ENCODE assay signal across 8 cellular contexts in the genomic region with DNA sequence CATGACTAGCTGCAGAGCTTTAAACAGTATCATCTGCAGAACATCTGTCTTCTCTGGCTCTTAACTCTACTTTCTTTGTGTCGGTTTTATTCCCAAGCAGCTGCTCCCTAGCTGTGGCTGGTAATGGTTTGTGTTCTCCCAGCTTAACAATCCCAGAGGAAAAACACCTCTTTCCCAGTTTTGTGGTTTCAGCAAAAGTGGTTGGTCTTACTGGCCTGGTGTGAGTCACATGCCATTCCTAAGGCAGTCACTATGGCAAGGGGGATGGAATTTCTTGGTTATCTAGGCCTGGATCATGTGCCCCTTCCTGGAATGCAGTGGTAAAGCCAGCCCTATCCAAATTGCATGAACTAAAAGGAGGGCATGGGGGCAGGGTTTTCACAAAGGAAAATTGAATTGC. TPM values are rescaled to one million over a fixed set of nuclear protein-coding genes. Genes with fewer than 3 reads are reported as not detected.
A peak's percentile ranks its signal among the peaks of the same experiment; 100 is the strongest.
DNase-seq lines count a peak whose midpoint lies in the region; ATAC-seq and TF ChIP-seq lines count a peak whose summit lies in the region.

No MANE protein-coding gene starts in this region.

- TF ChIP-seq CTCF in HCT116 (IDR thresholded peaks at IDR 0.05 in 2 of 3, conservative IDR thresholded peaks at IDR 0.05 in 1 of 3; ENCODE audit: borderline replicate concordance in 1 of 3, insufficient read depth in 1 of 3, low read depth in 2 of 3, low read length in 2 of 3) = no peak
- no peak for TF ChIP-seq CTCF in heart right ventricle (IDR thresholded peaks at IDR 0.05)
- TF ChIP-seq CTCF in Peyer's patch (IDR thresholded peaks at IDR 0.05) = no peak

- H3K36me3 ChIP-seq in HCT116 (ENCODE audit: control insufficient read depth in 1 of 2, insufficient read depth in 2 of 2, low read length in 2 of 2) = 0 out of 4 replicates have a peak, but pooled peaks cover 3 to 9% of the 10 kb centered on the region in 2 experiments
- peaks cover 0 to 78% (median 10%) of the 10 kb centered on the region in 9 donors for H3K36me3 ChIP-seq in heart right ventricle
- H3K36me3 ChIP-seq in skeletal muscle satellite cell (ENCODE audit: insufficient read depth, low read length) = peaks cover 16% of the 10 kb centered on the region
- H3K36me3 ChIP-seq in Peyer's patch = peaks cover 0 to 39% (median 0%) of the 10 kb centered on the region in 3 donors

- peak overlapping the region; percentile 55 for H3K4me2 ChIP-seq in HCT116 (ENCODE audit: low read length)
- peak overlapping the region; percentile 67 for H3K4me2 ChIP-seq in skeletal muscle satellite cell (ENCODE audit: low read length)

- peak overlapping the region; percentile 36; the same call in 1 of the 2 replicates for H3K27ac ChIP-seq in HCT116 (ENCODE audit: low read depth, low read length)
- peak overlapping the region in 5 of 10 donors; percentile 32 to 65 (median 47) for H3K27ac ChIP-seq in heart right ventricle
- H3K27ac ChIP-seq in Peyer's patch = no peak overlapping the region

- H2AFZ ChIP-seq in HCT116 (ENCODE audit: low read depth, low read length, poor library complexity, severe bottlenecking) = no peak overlapping the region

- H3K9me3 ChIP-seq in HCT116 (ENCODE audit: control insufficient read depth in 1 of 2, insufficient read depth in 1 of 2, low read depth in 1 of 2, low read length in 2 of 2) (no peaks in the 10 kb centered on the region), heart right ventricle (no peaks in the 10 kb centered on the region), skeletal muscle satellite cell (replicated peaks; ENCODE audit: low read length) (no peaks in the 10 kb centered on the region), Peyer's patch (no peaks in the 10 kb centered on the region)

- H3K79me2 ChIP-seq in HCT116 (ENCODE audit: insufficient read depth, low read length) = no peaks in the 10 kb centered on the region

- H3K4me1 ChIP-seq in HCT116 (ENCODE audit: control insufficient read depth in 1 of 2, insufficient read depth in 2 of 2, low read length in 2 of 2) (peaks cover 16 to 18% of the 10 kb centered on the region in 2 experiments), heart right ventricle (peaks cover 10 to 49% (median 36%) of the 10 kb centered on the region in 9 donors), skeletal muscle satellite cell (ENCODE audit: control insufficient read depth, insufficient read depth, low read length) (peaks cover 43% of the 10 kb centered on the region), Peyer's patch (no peaks in the 10 kb centered on the region)

- TF ChIP-seq POLR2A in HCT116 (IDR thresholded peaks at IDR 0.05; ENCODE audit: borderline replicate concordance, extremely low read depth, insufficient read depth, insufficient read length) (no peak), Peyer's patch (IDR thresholded peaks at IDR 0.05) (no peak)

- H3K9me2 ChIP-seq in HCT116 (ENCODE audit: insufficient read depth) = peaks cover 4% of the 10 kb centered on the region; the same call in 1 of the 2 replicates

- H4K20me1 ChIP-seq in HCT116 (ENCODE audit: insufficient read depth) = no peaks in the 10 kb centered on the region

- intact Hi-C loops in HCT116 (cut with micrococcal nuclease) (no loop called here), heart right ventricle (cut with DNase I) (no loop called here)

- BruUV-seq in HCT116 (replicated peaks; lab: Mats Ljungman, UMichigan) = no TSS peak

- peak; percentile 99 for ATAC-seq in HCT116
- ATAC-seq in heart right ventricle = peak; percentile 68 to 91 (median 72)
- no peak for ATAC-seq in HG03460 (IDR thresholded peaks at IDR 0.05; ENCODE audit: unreplicated experiment)

- H3K27me3 ChIP-seq in HCT116 (ENCODE audit: insufficient read depth, low read length) = no peaks in the 10 kb centered on the region
- H3K27me3 ChIP-seq in heart right ventricle = no peaks in the 10 kb centered on the region
- H3K27me3 ChIP-seq in skeletal muscle satellite cell (ENCODE audit: control insufficient read depth, insufficient read depth, low read length) = no peaks in the 10 kb centered on the region
- no peaks in the 10 kb centered on the region for H3K27me3 ChIP-seq in Peyer's patch

- H3K4me3 ChIP-seq in HCT116 (replicated peaks in 1 of 2; ENCODE audit: low read depth in 1 of 2, low read length in 2 of 2) (peak overlapping the region in 1 of 2 experiments; percentile 9; a peak in 1 of 4 replicates), heart right ventricle (no peak overlapping the region), skeletal muscle satellite cell (ENCODE audit: low read length) (peak overlapping the region; percentile 35), Peyer's patch (no peak overlapping the region)

- peak; percentile 32 for DNase-seq in HCT116 (ENCODE audit: low read depth, low spot score)
- peak; percentile 55 for DNase-seq in amniotic stem cell (lab: John Stamatoyannopoulos, UW)
- DNase-seq in heart right ventricle = peak in 1 of 2 donors; percentile 9
- no peak for DNase-seq in NCI-H1417 treated with DMSO at 0.1 percent for 48 hours (lab: John Stamatoyannopoulos, UW)
- DNase-seq in Peyer's patch = no peak
- DNase-seq in cerebellar nuclear complex (lab: John Stamatoyannopoulos, UW) = no peak

- RAD21 ChIA-PET in HCT116 (lab: Charles Lee; ENCODE audit: low non-redundant PET in 1 of 2, low total read pairs in 2 of 2, uncharacterized antibody in 2 of 2, unreplicated experiment in 2 of 2) = no interaction called here

- 24 to 36% methylated on average over 1 of the region's 1 CpG for WGBS in heart right ventricle, 2 donors

- POLR2A ChIA-PET in HCT116 (lab: Charles Lee) = no interaction called here

- TF ChIP-seq RAD21 in HCT116 (IDR thresholded peaks at IDR 0.05; ENCODE audit: low read depth) = no peak; the same call in 1 of the 2 replicates

- H3K9ac ChIP-seq in HCT116 (ENCODE audit: low read length) (no peak overlapping the region), skeletal muscle satellite cell (ENCODE audit: low read depth, low read length) (no peak overlapping the region)

- CTCF ChIA-PET in HCT116 (lab: Charles Lee) = no interaction called here

TF ChIP-seq in HCT116, 20 proteins besides CTCF, POLR2A, EP300 and RAD21 (continues in another document):
- TF ChIP-seq SIN3A (IDR thresholded peaks at IDR 0.05; ENCODE audit: low read depth) (no peak), EZH2 (IDR thresholded peaks at IDR 0.05) (no peak), ZNF274 (IDR thresholded peaks at IDR 0.05; ENCODE audit: low read depth, low read length) (no peak), ELF1 (IDR thresholded peaks at IDR 0.05; ENCODE audit: borderline replicate concordance, low read depth) (no peak), JUND (IDR thresholded peaks at IDR 0.05) (peak; percentile 19), YY1 (IDR thresholded peaks at IDR 0.05; ENCODE audit: extremely low read depth, insufficient replicate concordance, low read depth, low read length) (no peak), CBX3 (IDR thresholded peaks at IDR 0.05; ENCODE audit: low read depth) (no peak), EZH2phosphoT487 (IDR thresholded peaks at IDR 0.05; ENCODE audit: borderline replicate concordance) (no peak), SP1 (IDR thresholded peaks at IDR 0.05; ENCODE audit: low read depth) (peak; percentile 28; the same call in 1 of the 2 replicates)
- TF ChIP-seq, protein P1, sequence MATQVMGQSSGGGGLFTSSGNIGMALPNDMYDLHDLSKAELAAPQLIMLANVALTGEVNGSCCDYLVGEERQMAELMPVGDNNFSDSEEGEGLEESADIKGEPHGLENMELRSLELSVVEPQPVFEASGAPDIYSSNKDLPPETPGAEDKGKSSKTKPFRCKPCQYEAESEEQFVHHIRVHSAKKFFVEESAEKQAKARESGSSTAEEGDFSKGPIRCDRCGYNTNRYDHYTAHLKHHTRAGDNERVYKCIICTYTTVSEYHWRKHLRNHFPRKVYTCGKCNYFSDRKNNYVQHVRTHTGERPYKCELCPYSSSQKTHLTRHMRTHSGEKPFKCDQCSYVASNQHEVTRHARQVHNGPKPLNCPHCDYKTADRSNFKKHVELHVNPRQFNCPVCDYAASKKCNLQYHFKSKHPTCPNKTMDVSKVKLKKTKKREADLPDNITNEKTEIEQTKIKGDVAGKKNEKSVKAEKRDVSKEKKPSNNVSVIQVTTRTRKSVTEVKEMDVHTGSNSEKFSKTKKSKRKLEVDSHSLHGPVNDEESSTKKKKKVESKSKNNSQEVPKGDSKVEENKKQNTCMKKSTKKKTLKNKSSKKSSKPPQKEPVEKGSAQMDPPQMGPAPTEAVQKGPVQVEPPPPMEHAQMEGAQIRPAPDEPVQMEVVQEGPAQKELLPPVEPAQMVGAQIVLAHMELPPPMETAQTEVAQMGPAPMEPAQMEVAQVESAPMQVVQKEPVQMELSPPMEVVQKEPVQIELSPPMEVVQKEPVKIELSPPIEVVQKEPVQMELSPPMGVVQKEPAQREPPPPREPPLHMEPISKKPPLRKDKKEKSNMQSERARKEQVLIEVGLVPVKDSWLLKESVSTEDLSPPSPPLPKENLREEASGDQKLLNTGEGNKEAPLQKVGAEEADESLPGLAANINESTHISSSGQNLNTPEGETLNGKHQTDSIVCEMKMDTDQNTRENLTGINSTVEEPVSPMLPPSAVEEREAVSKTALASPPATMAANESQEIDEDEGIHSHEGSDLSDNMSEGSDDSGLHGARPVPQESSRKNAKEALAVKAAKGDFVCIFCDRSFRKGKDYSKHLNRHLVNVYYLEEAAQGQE (IDR thresholded peaks at IDR 0.05; ENCODE audit: low read depth) = no peak
- TF ChIP-seq, protein P2, sequence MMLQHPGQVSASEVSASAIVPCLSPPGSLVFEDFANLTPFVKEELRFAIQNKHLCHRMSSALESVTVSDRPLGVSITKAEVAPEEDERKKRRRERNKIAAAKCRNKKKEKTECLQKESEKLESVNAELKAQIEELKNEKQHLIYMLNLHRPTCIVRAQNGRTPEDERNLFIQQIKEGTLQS (IDR thresholded peaks at IDR 0.05) = no peak

RNA-seq across cellular contexts. Expression of a gene that starts 27.4 kb away (rescaled TPM):
- not detected for total RNA-seq in HCT116 (2021; ENCODE audit: unreplicated experiment)
- 0.05 TPM in 1 of 2 replicates, not detected in the other for polyA plus RNA-seq in HCT116 (2012)
- total RNA-seq in heart right ventricle = under 1 TPM in 3 of 10 donors, not detected in 7; 0.36 to 0.77 (median 0.75) TPM
- polyA plus RNA-seq in heart right ventricle = under 1 TPM; 0.07 to 0.22 TPM
- under 0.01 TPM in 1 of 2 replicates, not detected in the other for total RNA-seq in skeletal muscle satellite cell (2012; rRNA removed)
- not detected for total RNA-seq in Peyer's patch

RNA-seq across cellular contexts. Expression of a gene that starts 44.3 kb away (rescaled TPM):
- total RNA-seq in HCT116 (2021; ENCODE audit: unreplicated experiment) = 0.20 TPM
- polyA plus RNA-seq in HCT116 (2012) = not detected in 2 replicates
- 10 to 100 TPM in 1 of 10 donors, 1 to 10 TPM in 8, under 1 TPM in 1; 0.77 to 14.2 (median 1.5) TPM for total RNA-seq in heart right ventricle
- 1 to 10 TPM; 1.8 to 2.2 TPM for polyA plus RNA-seq in heart right ventricle
- total RNA-seq in skeletal muscle satellite cell (2012; rRNA removed) = 0.44 and 1.5 TPM in 2 replicates
- total RNA-seq in Peyer's patch = 10 to 100 TPM in 2 of 4 donors, 1 to 10 TPM in 2; 5.6 to 70.1 (median 8.7) TPM

RNA-seq across cellular contexts. Expression of a gene that starts 51.8 kb away (rescaled TPM):
- total RNA-seq in HCT116 (2021; ENCODE audit: unreplicated experiment) = not detected
- polyA plus RNA-seq in HCT116 (2012) = not detected in 2 replicates
- 1 to 10 TPM in 7 of 10 donors, under 1 TPM in 3; 0.50 to 9.0 (median 1.3) TPM for total RNA-seq in heart right ventricle
- polyA plus RNA-seq in heart right ventricle = 1 to 10 TPM; 2.0 to 2.3 TPM
- total RNA-seq in skeletal muscle satellite cell (2012; rRNA removed) = 2.4 and 6.6 TPM in 2 replicates
- total RNA-seq in Peyer's patch = 10 to 100 TPM in 1 of 4 donors, 1 to 10 TPM in 2, not detected in 1; 1.4 to 12.4 (median 5.8) TPM

Comparison
In these comparisons a context has a peak if more than half of its experiments do, and no peak if none do; other contexts are left out.
1. DNase-seq: peak in HCT116 (single experiment) and amniotic stem cell (single experiment); none in NCI-H1417 treated with DMSO at 0.1 percent for 48 hours (single experiment), Peyer's patch (0 of 3) and cerebellar nuclear complex (0 of 2).